ENCODE assay signal across 1 cellular context in genomic region chr9:127785933-127786772, GRCh38.
TF ChIP-seq lines count a peak whose summit lies in the region.

Gene CDK9, plus strand, starts transcription at chr9:127786034. Its CDS starts 115 bp downstream, at chr9:127786149.

TF ChIP-seq in HepG2, 621 proteins besides CTCF, POLR2A, EP300 and RAD21 (continued from another document and continues in another):
- no peak; the same call in 1 of the 2 replicates for TF ChIP-seq GATAD2A (CRISPR knock-in tag; IDR thresholded peaks at IDR 0.05)
- no peak for TF ChIP-seq SOX6 (IDR thresholded peaks at IDR 0.05)
- TF ChIP-seq SOX6 (CRISPR knock-in tag; IDR thresholded peaks at IDR 0.05): peak; percentile 52; the same call in 1 of the 2 replicates
- peak; percentile 22; the same call in 1 of the 2 replicates for TF ChIP-seq ZNF441 (CRISPR knock-in tag; IDR thresholded peaks at IDR 0.05; ENCODE audit: borderline replicate concordance)
- peak; percentile 18; the same call in 1 of the 2 replicates for TF ChIP-seq KDM2A (CRISPR knock-in tag; IDR thresholded peaks at IDR 0.05; ENCODE audit: borderline replicate concordance, low read depth)
- no peak for TF ChIP-seq ZNF841 (CRISPR knock-in tag; IDR thresholded peaks at IDR 0.05; ENCODE audit: borderline replicate concordance)
- no peak for TF ChIP-seq ETS1 (CRISPR knock-in tag; IDR thresholded peaks at IDR 0.05)
- TF ChIP-seq PRDM10 (CRISPR knock-in tag; IDR thresholded peaks at IDR 0.05; ENCODE audit: low read depth): no peak
- peak; percentile 34 for TF ChIP-seq YY1 (IDR thresholded peaks at IDR 0.05; ENCODE audit: insufficient read depth, insufficient replicate concordance, low read depth, low read length)
- peak; percentile 63 for TF ChIP-seq SPEN (CRISPR knock-in tag; IDR thresholded peaks at IDR 0.05; ENCODE audit: low read depth)
- peak; percentile 90 for TF ChIP-seq ZNF574 (CRISPR knock-in tag; IDR thresholded peaks at IDR 0.05)
- TF ChIP-seq ZNF225 (CRISPR knock-in tag; IDR thresholded peaks at IDR 0.05): peak; percentile 65; the same call in 1 of the 2 replicates
- TF ChIP-seq ZHX1 (CRISPR knock-in tag; IDR thresholded peaks at IDR 0.05; ENCODE audit: low read depth): no peak
- TF ChIP-seq ERF (CRISPR knock-in tag; IDR thresholded peaks at IDR 0.05): peak; percentile 21; the same call in 1 of the 2 replicates
- no peak for TF ChIP-seq EED (CRISPR knock-in tag; IDR thresholded peaks at IDR 0.05)
- TF ChIP-seq GLMP (CRISPR knock-in tag; IDR thresholded peaks at IDR 0.05; ENCODE audit: borderline replicate concordance): no peak
- TF ChIP-seq PREB (CRISPR knock-in tag; IDR thresholded peaks at IDR 0.05): 0 out of 2 replicates have a peak, but pooled peaks have one; percentile 60
- TF ChIP-seq SALL1 (CRISPR knock-in tag; IDR thresholded peaks at IDR 0.05): peak; percentile 41; the same call in 1 of the 2 replicates
- peak; percentile 60; the same call in 1 of the 2 replicates for TF ChIP-seq KDM5A (IDR thresholded peaks at IDR 0.05; ENCODE audit: borderline replicate concordance, low read length)
- TF ChIP-seq HDAC2 (CRISPR knock-in tag; IDR thresholded peaks at IDR 0.05): 0 out of 2 replicates have a peak, but pooled peaks have one; percentile 25
- TF ChIP-seq ZBTB49 (CRISPR knock-in tag; IDR thresholded peaks at IDR 0.05; ENCODE audit: borderline replicate concordance): no peak
- TF ChIP-seq ZNF224 (CRISPR knock-in tag; IDR thresholded peaks at IDR 0.05): no peak
- no peak for TF ChIP-seq CENPX (CRISPR knock-in tag; IDR thresholded peaks at IDR 0.05)
- peak; percentile 47 for TF ChIP-seq YEATS4 (CRISPR knock-in tag; IDR thresholded peaks at IDR 0.05; ENCODE audit: borderline replicate concordance)
- TF ChIP-seq NCOA1 (CRISPR knock-in tag; IDR thresholded peaks at IDR 0.05): no peak
- no peak for TF ChIP-seq GFI1 (CRISPR knock-in tag; IDR thresholded peaks at IDR 0.05; ENCODE audit: borderline replicate concordance)
- TF ChIP-seq ZNF318 (CRISPR knock-in tag; IDR thresholded peaks at IDR 0.05): no peak
- TF ChIP-seq JARID2 (CRISPR knock-in tag; IDR thresholded peaks at IDR 0.05; ENCODE audit: insufficient replicate concordance): no peak
